In genomic region chr6:43798688-43799444, GRCh38 we compare ENCODE assay signal across 8 cellular contexts. TPM values are rescaled to one million over a fixed set of nuclear protein-coding genes. Genes with fewer than 3 reads are reported as not detected.
DNase-seq lines count a peak whose midpoint lies in the region; ATAC-seq, FAIRE-seq and TF ChIP-seq lines count a peak whose summit lies in the region.

No MANE protein-coding gene starts in this region.

- RAD21 ChIA-PET in GM12878 (lab: Charles Lee; ENCODE audit: unreplicated experiment) = no interaction called here

- TF ChIP-seq RAD21 in GM12878 (IDR thresholded peaks at IDR 0.05; ENCODE audit: insufficient read depth, low read depth, low read length) = no peak

- H4K20me1 ChIP-seq in Loucy (ENCODE audit: insufficient read depth, low read length, poor library complexity, severe bottlenecking) (no peaks in the 10 kb centered on the region), GM12878 (ENCODE audit: control insufficient read depth, insufficient read depth) (no peaks in the 10 kb centered on the region)

- H3K27me3 ChIP-seq in Loucy (ENCODE audit: insufficient read depth, low read length, poor library complexity, severe bottlenecking) (no peaks in the 10 kb centered on the region), GM12878 (replicated peaks in 1 of 2; ENCODE audit: control insufficient read depth in 2 of 2, insufficient read depth in 2 of 2, low read length in 1 of 2) (no peaks in the 10 kb centered on the region; a peak in 1 of 4 replicates), right lobe of liver (no peaks in the 10 kb centered on the region)
- no peaks in the 10 kb centered on the region for H3K27me3 ChIP-seq in CD4-positive, alpha-beta T cell (ENCODE audit: control insufficient read depth, insufficient read depth, low read length)

- WGBS in GM12878 (ENCODE audit: insufficient coverage, insufficient replicate concordance, low lambda C conversion rate, missing lambda C conversion rate) = 36% methylated on average over 10 of the region's 10 CpGs
- WGBS in right lobe of liver (ENCODE audit: insufficient coverage, low coverage, low lambda C conversion rate, missing lambda C conversion rate) = 48% methylated on average over 6 of the region's 10 CpGs

- H3K27me3 Mint-ChIP-seq in activated CD8-positive, alpha-beta memory T cell treated with anti-CD3 and anti-CD28 coated beads, Interleukin-2, amount 10 ng/mL, durations not matched to agents 7 days and 5 days = peaks cover 2% of the 10 kb centered on the region
- no peaks in the 10 kb centered on the region for H3K27me3 Mint-ChIP-seq in CD4-positive, alpha-beta T cell

- H3K4me1 ChIP-seq in Loucy (ENCODE audit: insufficient read depth, low read length, poor library complexity, severe bottlenecking) = peaks cover 26% of the 10 kb centered on the region
- H3K4me1 ChIP-seq in GM12878 (ENCODE audit: control insufficient read depth, insufficient read depth, low read length) = peaks cover 9% of the 10 kb centered on the region
- H3K4me1 ChIP-seq in right lobe of liver = peaks cover 0 to 48% (median 19%) of the 10 kb centered on the region in 4 donors

- H3K27ac ChIP-seq in GM12878 (ENCODE audit: control insufficient read depth, insufficient read depth) (no peak overlapping the region), right lobe of liver (peak overlapping the region in 2 of 3 donors; percentile 18 to 51)
- no peak overlapping the region for H3K27ac ChIP-seq in CD4-positive, alpha-beta T cell (ENCODE audit: low read depth, low read length)

- ATAC-seq in activated CD8-positive, alpha-beta memory T cell treated with anti-CD3 and anti-CD28 coated beads, Interleukin-2, amount 10 ng/mL, durations not matched to agents 7 days and 5 days = peak; percentile 35
- peak; percentile 92 for ATAC-seq in GM12878
- ATAC-seq in right lobe of liver = peak; percentile 72 to 85 (median 81)
- ATAC-seq in CD4-positive, alpha-beta T cell (ENCODE audit: poor library complexity) = no peak

- H3K9ac ChIP-seq in Loucy (ENCODE audit: low read depth, low read length, poor library complexity, severe bottlenecking) (peak overlapping the region; percentile 35), GM12878 (ENCODE audit: control insufficient read depth, insufficient read depth, low read length) (no peak overlapping the region)

- POLR2A ChIA-PET in GM12878 (lab: Charles Lee) = no interaction called here
- POLR2A ChIA-PET in CD4-positive, alpha-beta T cell (lab: Charles Lee) = no interaction called here

- H3K4me2 ChIP-seq in Loucy (ENCODE audit: low read depth, low read length, poor library complexity, severe bottlenecking) = peak overlapping the region; percentile 28
- H3K4me2 ChIP-seq in GM12878 (ENCODE audit: control insufficient read depth, insufficient read depth) = no peak overlapping the region

- CTCF ChIA-PET in activated CD8-positive, alpha-beta memory T cell treated with anti-CD3 and anti-CD28 coated beads, Interleukin-2, amount 10 ng/mL, durations not matched to agents 7 days and 5 days (lab: Charles Lee) = interaction anchor here (1.0 to 1.7 kb wide), 2 partner anchors 9 to 24 kb away, joined by 3 to 4 read pairs; no protein-coding TSS in a partner anchor
- CTCF ChIA-PET in GM12878 (lab: Yijun Ruan, JAX) = interaction anchor here (0.8 to 1.0 kb wide), 2 partner anchors 57 to 211 kb away, joined by 3 read pairs; no protein-coding TSS in a partner anchor
- CTCF ChIA-PET in CD4-positive, alpha-beta T cell (lab: Charles Lee) = no interaction called here

- H3K4me3 ChIP-seq in Loucy (ENCODE audit: low read length, poor library complexity, severe bottlenecking) (no peak overlapping the region), GM12878 (no peak overlapping the region), right lobe of liver (no peak overlapping the region)

- no peak overlapping the region for H3K4me3 Mint-ChIP-seq in activated CD8-positive, alpha-beta memory T cell treated with anti-CD3 and anti-CD28 coated beads, Interleukin-2, amount 10 ng/mL, durations not matched to agents 7 days and 5 days
- no peak overlapping the region for H3K4me3 Mint-ChIP-seq in CD4-positive, alpha-beta T cell

- DNase-seq in activated CD8-positive, alpha-beta memory T cell treated with anti-CD3 and anti-CD28 coated beads, Interleukin-2, amount 10 ng/mL, durations not matched to agents 7 days and 5 days = peak; percentile 58
- no peak for DNase-seq in activated CD8-positive, alpha-beta memory T cell treated with anti-CD3 and anti-CD28 coated beads, Interleukin-2, amount 50 U/mL, for 4 hours
- peak; percentile 34 for DNase-seq in GM12878 (ENCODE audit: low read depth, low spot score)
- DNase-seq in right lobe of liver = peak; percentile 78 to 90 (median 87)
- no peak for DNase-seq in NCI-H1436 (lab: John Stamatoyannopoulos, UW)
- DNase-seq in CD4-positive, alpha-beta T cell = no peak
- DNase-seq in OCI-M2 (lab: John Stamatoyannopoulos, UW; ENCODE audit: unreplicated experiment) = no peak

- no peaks in the 10 kb centered on the region for H3K36me3 Mint-ChIP-seq in activated CD8-positive, alpha-beta memory T cell treated with anti-CD3 and anti-CD28 coated beads, Interleukin-2, amount 10 ng/mL, durations not matched to agents 7 days and 5 days
- H3K36me3 Mint-ChIP-seq in CD4-positive, alpha-beta T cell (ENCODE audit: low read depth) = no peaks in the 10 kb centered on the region

- no peak for TF ChIP-seq CTCF in Loucy (conservative IDR thresholded peaks at IDR 0.05; ENCODE audit: low read length)
- TF ChIP-seq CTCF in GM12878 (IDR thresholded peaks at IDR 0.05 in 2 of 3, conservative IDR thresholded peaks at IDR 0.05 in 1 of 3; ENCODE audit: control insufficient read depth in 2 of 3, extremely low read depth in 1 of 3, insufficient read depth in 1 of 3, low read depth in 3 of 3, low read length in 3 of 3) = no peak
- TF ChIP-seq CTCF in right lobe of liver (IDR thresholded peaks at IDR 0.05) = no peak
- no peak for TF ChIP-seq CTCF in CD4-positive, alpha-beta T cell (IDR thresholded peaks at IDR 0.05)

- SMC1A ChIA-PET in GM12878 (lab: Charles Lee; ENCODE audit: uncharacterized antibody, unreplicated experiment) = interaction anchor here (0.5 to 1.2 kb wide), 2 partner anchors 56 to 158 kb away, joined by 3 read pairs; no protein-coding TSS in a partner anchor

- intact Hi-C loops in GM12878 (cut with micrococcal nuclease; ENCODE audit: unreplicated experiment) (no loop called here), right lobe of liver (cut with DNase I) (no loop called here)
- intact Hi-C loops in CD4-positive, alpha-beta T cell (cut with DNase I, micrococcal nuclease) = no loop called here

- TF ChIP-seq EP300 in GM12878 (IDR thresholded peaks at IDR 0.05; ENCODE audit: borderline replicate concordance in 1 of 2, control insufficient read depth in 1 of 2, low read depth in 2 of 2, low read length in 2 of 2) = no peak

- TF ChIP-seq POLR2A in GM12878 (IDR thresholded peaks at IDR 0.05; ENCODE audit: low read depth, low read length) (no peak), right lobe of liver (IDR thresholded peaks at IDR 0.05) (peak; percentile 20)

- H3K9me3 Mint-ChIP-seq in activated CD8-positive, alpha-beta memory T cell treated with anti-CD3 and anti-CD28 coated beads, Interleukin-2, amount 10 ng/mL, durations not matched to agents 7 days and 5 days (ENCODE audit: low read depth) = no peaks in the 10 kb centered on the region
- no peaks in the 10 kb centered on the region for H3K9me3 Mint-ChIP-seq in CD4-positive, alpha-beta T cell

- no peaks in the 10 kb centered on the region for H3F3A ChIP-seq in Loucy (ENCODE audit: low read depth)

- no peak overlapping the region for H3K27ac Mint-ChIP-seq in activated CD8-positive, alpha-beta memory T cell treated with anti-CD3 and anti-CD28 coated beads, Interleukin-2, amount 10 ng/mL, durations not matched to agents 7 days and 5 days
- H3K27ac Mint-ChIP-seq in CD4-positive, alpha-beta T cell = no peak overlapping the region

- H3K9me2 ChIP-seq in Loucy (replicated peaks; ENCODE audit: low read depth, low read length) = no peaks in the 10 kb centered on the region

- in situ Hi-C loops in GM12878 (cut with MboI) = no loop called here

- H3K36me3 ChIP-seq in Loucy (ENCODE audit: insufficient read depth, low read length) (no peaks in the 10 kb centered on the region), GM12878 (ENCODE audit: control insufficient read depth in 2 of 2, insufficient read depth in 2 of 2, low read length in 1 of 2) (no peaks in the 10 kb centered on the region), right lobe of liver (no peaks in the 10 kb centered on the region)

- peaks cover 24% of the 10 kb centered on the region for H3K4me1 Mint-ChIP-seq in activated CD8-positive, alpha-beta memory T cell treated with anti-CD3 and anti-CD28 coated beads, Interleukin-2, amount 10 ng/mL, durations not matched to agents 7 days and 5 days
- H3K4me1 Mint-ChIP-seq in CD4-positive, alpha-beta T cell (ENCODE audit: low read depth) = no peaks in the 10 kb centered on the region

- no TSS peak for BruUV-seq in GM12878 (replicated peaks; lab: Mats Ljungman, UMichigan)

- no peak for FAIRE-seq in GM12878 (lab: Jason Lieb, UNC)

- H3K9me3 ChIP-seq in Loucy (ENCODE audit: insufficient read depth, low read depth, low read length) = no peaks in the 10 kb centered on the region
- H3K9me3 ChIP-seq in GM12878 (replicated peaks; ENCODE audit: control insufficient read depth, insufficient read depth, low read length) = no peaks in the 10 kb centered on the region
- no peaks in the 10 kb centered on the region for H3K9me3 ChIP-seq in right lobe of liver
- no peaks in the 10 kb centered on the region for H3K9me3 ChIP-seq in CD4-positive, alpha-beta T cell (ENCODE audit: control insufficient read depth, low read length)

- H2AFZ ChIP-seq in Loucy (ENCODE audit: low read length) = no peak overlapping the region
- no peak overlapping the region for H2AFZ ChIP-seq in GM12878 (ENCODE audit: control insufficient read depth, low read depth, low read length)

- H3K79me2 ChIP-seq in Loucy (ENCODE audit: insufficient read depth, low read length) = no peaks in the 10 kb centered on the region
- H3K79me2 ChIP-seq in GM12878 (ENCODE audit: control insufficient read depth, insufficient read depth, low read length) = no peaks in the 10 kb centered on the region

RNA-seq across cellular contexts. Expression of gene VEGFA, which starts 28.9 kb away (rescaled TPM):
- total RNA-seq in activated CD8-positive, alpha-beta memory T cell treated with anti-CD3 and anti-CD28 coated beads, Interleukin-2, amount 10 ng/mL, durations not matched to agents 7 days and 5 days = 10 to 100 TPM; 27.8 to 29.0 TPM
- total RNA-seq in GM12878 (2013; cell fraction: nucleolus; rRNA removed) = 183 and 202 TPM in 2 replicates
- total RNA-seq in GM12878 (2014; rRNA removed) (23.2 and 26.8 TPM in 2 replicates), GM12878 (2014; rRNA removed; fragmentation: Illumina TruSeq; extraction: Trizol) (11.1 and 11.4 TPM in 2 replicates), GM12878 (2021) (24.5 and 29.5 TPM in 2 replicates), right lobe of liver (100 to 1,000 TPM in 5 of 6 experiments, 10 to 100 TPM in 1; 91.3 to 571 (median 132) TPM)
- 53.3 TPM for polyA plus RNA-seq in GM12878 (2011; ENCODE audit: low read depth)
- polyA plus RNA-seq in GM12878 (2011; rRNA removed) (86.0 and 140 TPM in 2 replicates), GM12878 (2014; fragmentation: Illumina TruSeq; extraction: Trizol) (18.1 and 22.4 TPM in 2 replicates), GM12878 (2014; fragmentation: Nextera tagmentation; extraction: Ambion mirVana) (1 to 10 TPM; 2.9 to 4.3 TPM), GM12878 (2014; rRNA removed) (25.6 and 27.2 TPM in 2 replicates), GM12878 (2016; fragmentation: Nextera tagmentation; extraction: Ambion mirVana) (1 to 10 TPM in 1 of 2 experiments, under 1 TPM in 1; 0.96 to 1.3 TPM)
- 139 and 149 TPM in 2 replicates for polyA plus RNA-seq in GM12878 (2011; cell fraction: cytosol; rRNA removed)
- polyA plus RNA-seq in GM12878 (2011; cell fraction: nucleus; rRNA removed) = 331 and 548 TPM in 2 replicates
- 77.6 and 104 TPM in 2 replicates for polyA plus RNA-seq in GM12878 (2012)
- polyA minus RNA-seq in GM12878 (2011; rRNA and poly(A)+ RNA removed) = 232 and 237 TPM in 2 replicates
- 38.4 and 39.6 TPM in 2 replicates for polyA minus RNA-seq in GM12878 (2011; cell fraction: cytosol; rRNA and poly(A)+ RNA removed)
- polyA minus RNA-seq in GM12878 (2011; cell fraction: nucleus; rRNA and poly(A)+ RNA removed) = 127 and 145 TPM in 2 replicates
- total RNA-seq in CD4-positive, alpha-beta T cell = 1 to 10 TPM; 3.5 to 3.7 TPM

Comparison
In these comparisons a context has a peak if more than half of its experiments do, and no peak if none do; other contexts are left out.
1. DNase-seq: peak in activated CD8-positive, alpha-beta memory T cell treated with anti-CD3 and anti-CD28 coated beads, Interleukin-2, amount 10 ng/mL, durations not matched to agents 7 days and 5 days (single experiment), GM12878 (single experiment) and right lobe of liver (3 of 3); none in activated CD8-positive, alpha-beta memory T cell treated with anti-CD3 and anti-CD28 coated beads, Interleukin-2, amount 50 U/mL, for 4 hours (single experiment), NCI-H1436 (single experiment), CD4-positive, alpha-beta T cell (0 of 10) and OCI-M2 (single experiment).
2. H3K27ac ChIP-seq: peak in right lobe of liver (2 of 3); none in GM12878 (single experiment) and CD4-positive, alpha-beta T cell (single experiment).